Comparison of ENCODE assay signal across 29 cellular contexts in the genomic region with DNA sequence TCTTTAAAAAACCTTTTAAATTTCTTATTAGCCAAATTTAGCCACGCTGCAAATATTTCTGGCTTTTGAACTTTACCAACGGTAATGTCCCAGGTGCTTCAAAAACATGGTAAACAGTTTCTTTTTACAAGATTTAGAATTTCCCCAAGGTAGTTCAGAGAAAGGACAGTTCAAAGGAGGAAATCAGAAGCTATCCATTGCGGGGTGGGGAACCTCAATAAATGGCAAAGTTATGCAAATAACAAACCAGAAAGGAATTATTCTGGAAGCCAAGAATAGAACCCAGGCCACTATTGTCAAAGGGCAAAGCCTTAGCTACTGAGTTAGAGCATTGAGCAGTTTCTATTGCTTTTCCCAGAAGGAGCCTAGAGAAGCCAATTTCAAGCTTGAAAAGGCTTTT.
"Had no signal": no experiment of that assay in that cellular context is flagged by ENCODE, and none has a peak within 500 bp of the region (broad histone marks: within the 10 kb centered on the region; RNA-seq: fewer than 3 reads in every experiment).

No MANE protein-coding gene starts in this region.

- H3K4me1 Mint-ChIP-seq: activated CD4-positive, alpha-beta memory T cell treated with anti-CD3 and anti-CD28 coated beads, Interleukin-2, amount 10 ng/mL, durations not matched to agents 7 days and 5 days; activated naive CD8-positive, alpha-beta T cell treated with anti-CD3 and anti-CD28 coated beads, Interleukin-2, amount 10 ng/mL, durations not matched to agents 7 days and 5 days had no signal

- H3K36me3 ChIP-seq: ascending aorta, breast epithelium, cardiac muscle cell, colonic mucosa, esophagus squamous epithelium had no signal

- H3K27me3 Mint-ChIP-seq: activated CD4-positive, alpha-beta T cell treated with anti-CD3 and anti-CD28 coated beads, Interleukin-2, amount 10 ng/mL, durations not matched to agents 7 days and 5 days; activated naive CD4-positive, alpha-beta T cell treated with anti-CD3 and anti-CD28 coated beads, Interleukin-2, amount 10 ng/mL, durations not matched to agents 7 days and 5 days; activated naive CD8-positive, alpha-beta T cell treated with anti-CD3 and anti-CD28 coated beads, Interleukin-2, amount 10 ng/mL, durations not matched to agents 7 days and 5 days; brain had no signal

- H3K4me3 ChIP-seq: ascending aorta, breast epithelium, cardiac muscle cell, colonic mucosa, esophagus squamous epithelium had no signal

- ATAC-seq: activated naive CD4-positive, alpha-beta T cell treated with anti-CD3 and anti-CD28 coated beads, Interleukin-2, amount 50 U/mL, for 72 hours; activated T-cell treated with anti-CD3 and anti-CD28 coated beads, Interleukin-2, amount 50 U/mL, for 72 hours; WTC11 had no signal

- H3K27me3 ChIP-seq: ascending aorta, breast epithelium, cardiac muscle cell, colonic mucosa, esophagus squamous epithelium had no signal

- DNase-seq: activated CD4-positive, alpha-beta memory T cell treated with anti-CD3 and anti-CD28 coated beads, Interleukin-2, amount 10 ng/mL, durations not matched to agents 7 days and 5 days; activated CD4-positive, alpha-beta T cell treated with anti-CD3 and anti-CD28 coated beads for 1 hour; activated CD4-positive, alpha-beta T cell treated with anti-CD3 and anti-CD28 coated beads for 4 hours; activated CD4-positive, alpha-beta T cell treated with anti-CD3 and anti-CD28 coated beads, Interleukin-2, amount 10 ng/mL, durations not matched to agents 7 days and 5 days; activated CD4-positive, alpha-beta T cell treated with anti-CD3 and anti-CD28 coated beads, Interleukin-2, amount 50 U/mL, for 4 hours; activated CD8-positive, alpha-beta memory T cell treated with anti-CD3 and anti-CD28 coated beads, Interleukin-2, amount 50 U/mL, for 48 hours; activated gamma-delta T cell; activated naive CD4-positive, alpha-beta T cell; activated naive CD4-positive, alpha-beta T cell treated with anti-CD3 and anti-CD28 coated beads, Interleukin-2, amount 10 ng/mL, durations not matched to agents 7 days and 5 days; activated naive CD8-positive, alpha-beta T cell treated with anti-CD3 and anti-CD28 coated beads, Interleukin-2, amount 10 ng/mL, durations not matched to agents 7 days and 5 days; activated T-cell treated with anti-CD3 and anti-CD28 coated beads for 4 hours; activated T-cell treated with anti-CD3 and anti-CD28 coated beads, Interleukin-2, amount 50 U/mL, for 24 hours; activated T-cell treated with anti-CD3 and anti-CD28 coated beads, Interleukin-2, amount 50 U/mL, for 72 hours; central memory CD4-positive, alpha-beta T cell; cerebellar nuclear complex; colonic mucosa; effector CD8-positive, alpha-beta T cell; esophagus squamous epithelium; foreskin melanocyte; head of caudate nucleus; T-helper 2 cell had no signal

- H3K27ac ChIP-seq: ascending aorta, breast epithelium, cardiac muscle cell, colonic mucosa, epithelial cell of prostate, esophagus squamous epithelium, VCaP had no signal

- H3K4me1 ChIP-seq: ascending aorta, breast epithelium, colonic mucosa, esophagus squamous epithelium had no signal

- H3K9me3 ChIP-seq: ascending aorta, colonic mucosa, esophagus squamous epithelium had no signal

- H3K4me3 Mint-ChIP-seq: activated CD4-positive, alpha-beta memory T cell treated with anti-CD3 and anti-CD28 coated beads, Interleukin-2, amount 10 ng/mL, durations not matched to agents 7 days and 5 days; activated CD4-positive, alpha-beta T cell treated with anti-CD3 and anti-CD28 coated beads, Interleukin-2, amount 10 ng/mL, durations not matched to agents 7 days and 5 days; activated naive CD4-positive, alpha-beta T cell treated with anti-CD3 and anti-CD28 coated beads, Interleukin-2, amount 10 ng/mL, durations not matched to agents 7 days and 5 days; activated naive CD8-positive, alpha-beta T cell treated with anti-CD3 and anti-CD28 coated beads, Interleukin-2, amount 10 ng/mL, durations not matched to agents 7 days and 5 days; activated T-cell treated with anti-CD3 and anti-CD28 coated beads, Interleukin-2, amount 50 U/mL, for 24 hours; activated T-cell treated with anti-CD3 and anti-CD28 coated beads, Interleukin-2, amount 50 U/mL, for 72 hours; brain; WTC11 had no signal

- H3K9me3 Mint-ChIP-seq: activated CD4-positive, alpha-beta memory T cell treated with anti-CD3 and anti-CD28 coated beads, Interleukin-2, amount 10 ng/mL, durations not matched to agents 7 days and 5 days; activated naive CD4-positive, alpha-beta T cell treated with anti-CD3 and anti-CD28 coated beads, Interleukin-2, amount 10 ng/mL, durations not matched to agents 7 days and 5 days; activated naive CD4-positive, alpha-beta T cell treated with anti-CD3 and anti-CD28 coated beads, Interleukin-2, amount 50 U/mL, for 72 hours; activated T-cell treated with anti-CD3 and anti-CD28 coated beads, Interleukin-2, amount 50 U/mL, for 24 hours had no signal

- H3K36me3 Mint-ChIP-seq: activated naive CD4-positive, alpha-beta T cell treated with anti-CD3 and anti-CD28 coated beads, Interleukin-2, amount 10 ng/mL, durations not matched to agents 7 days and 5 days; activated naive CD4-positive, alpha-beta T cell treated with anti-CD3 and anti-CD28 coated beads, Interleukin-2, amount 50 U/mL, for 72 hours; activated naive CD8-positive, alpha-beta T cell treated with anti-CD3 and anti-CD28 coated beads, Interleukin-2, amount 10 ng/mL, durations not matched to agents 7 days and 5 days; brain had no signal

- H3K27ac Mint-ChIP-seq: activated CD4-positive, alpha-beta memory T cell treated with anti-CD3 and anti-CD28 coated beads, Interleukin-2, amount 10 ng/mL, durations not matched to agents 7 days and 5 days; activated CD4-positive, alpha-beta T cell treated with anti-CD3 and anti-CD28 coated beads, Interleukin-2, amount 10 ng/mL, durations not matched to agents 7 days and 5 days; activated naive CD4-positive, alpha-beta T cell treated with anti-CD3 and anti-CD28 coated beads, Interleukin-2, amount 10 ng/mL, durations not matched to agents 7 days and 5 days; activated naive CD4-positive, alpha-beta T cell treated with anti-CD3 and anti-CD28 coated beads, Interleukin-2, amount 50 U/mL, for 72 hours; activated naive CD8-positive, alpha-beta T cell treated with anti-CD3 and anti-CD28 coated beads, Interleukin-2, amount 10 ng/mL, durations not matched to agents 7 days and 5 days; activated T-cell treated with anti-CD3 and anti-CD28 coated beads, Interleukin-2, amount 50 U/mL, for 24 hours; activated T-cell treated with anti-CD3 and anti-CD28 coated beads, Interleukin-2, amount 50 U/mL, for 72 hours had no signal
